Comparison of ENCODE assay signal across 9 cellular contexts in the genomic region with DNA sequence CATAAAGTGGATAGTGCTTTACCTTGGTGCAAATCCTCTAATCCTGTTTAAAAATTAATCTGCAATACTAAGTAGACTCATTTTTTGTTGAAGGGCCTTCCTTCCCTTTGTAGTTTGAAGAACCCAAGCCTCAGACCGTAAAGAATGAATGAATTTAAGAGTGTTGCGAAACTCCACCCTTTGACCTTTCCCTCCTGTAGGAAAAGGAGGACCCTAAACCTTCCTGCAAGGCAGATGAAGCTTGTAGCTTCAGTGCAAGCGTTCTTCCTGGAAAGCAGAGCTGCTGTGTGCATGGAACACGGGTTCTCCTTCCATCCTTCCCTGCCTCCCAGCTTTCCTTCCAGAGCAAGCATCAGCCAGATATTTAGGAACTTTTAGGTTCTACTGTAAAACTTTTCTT. TPM values are rescaled to one million over a fixed set of nuclear protein-coding genes. Genes with fewer than 3 reads are reported as not detected.
DNase-seq lines count a peak whose midpoint lies in the region; ATAC-seq and TF ChIP-seq lines count a peak whose summit lies in the region.
"Had no signal": no experiment of that assay in that cellular context is flagged by ENCODE, and none has a peak within 500 bp of the region (broad histone marks: within the 10 kb centered on the region; RNA-seq: fewer than 3 reads in every experiment).

No MANE protein-coding gene starts in this region.

- no peaks in the 10 kb centered on the region for H3K9me3 Mint-ChIP-seq in activated T-helper 17 cell treated with anti-CD3 and anti-CD28 coated beads, Interleukin-2, amount 50 U/mL, for 72 hours

- H3K36me3 Mint-ChIP-seq in activated T-helper 17 cell treated with anti-CD3 and anti-CD28 coated beads, Interleukin-2, amount 50 U/mL, for 72 hours (ENCODE audit: low read depth): no peaks in the 10 kb centered on the region

- H3K4me3 ChIP-seq in left ventricle myocardium inferior (peak overlapping the region; percentile 97), right atrium auricular region (no peak overlapping the region), kidney epithelial cell (ENCODE audit: low read depth, low read length) (peak overlapping the region; percentile 59), upper lobe of right lung (peak overlapping the region; percentile 76)

- DNase-seq in left ventricle myocardium inferior (no peak), right atrium auricular region (ENCODE audit: low spot score) (no peak), kidney epithelial cell (ENCODE audit: low read depth) (no peak), upper lobe of right lung (no peak), pons (ENCODE audit: low spot score) (no peak), NCI-H2227 treated with DMSO at 0.1 percent for 48 hours (lab: John Stamatoyannopoulos, UW) (no peak), GM19240 (ENCODE audit: insufficient read length, low spot score) (no peak)
- DNase-seq: NCI-H446 treated with DMSO at 0.1 percent for 48 hours had no signal

- peaks cover 73% of the 10 kb centered on the region for H3K4me1 ChIP-seq in left ventricle myocardium inferior
- H3K4me1 ChIP-seq in right atrium auricular region: peaks cover 0 to 49% of the 10 kb centered on the region in 2 donors
- peaks cover 33% of the 10 kb centered on the region for H3K4me1 ChIP-seq in upper lobe of right lung

- no peak for ATAC-seq in activated T-helper 17 cell treated with anti-CD3 and anti-CD28 coated beads, Interleukin-2, amount 50 U/mL, for 72 hours (replicated peaks)
- no peak for ATAC-seq in upper lobe of right lung

- no peak overlapping the region for H3K27ac Mint-ChIP-seq in activated T-helper 17 cell treated with anti-CD3 and anti-CD28 coated beads, Interleukin-2, amount 50 U/mL, for 72 hours

- H3K27me3 ChIP-seq in left ventricle myocardium inferior (ENCODE audit: low read depth) (no peaks in the 10 kb centered on the region), right atrium auricular region (no peaks in the 10 kb centered on the region), kidney epithelial cell (ENCODE audit: control insufficient read depth, insufficient read depth, low read length) (no peaks in the 10 kb centered on the region), upper lobe of right lung (no peaks in the 10 kb centered on the region)

- no peaks in the 10 kb centered on the region for H3K36me3 ChIP-seq in left ventricle myocardium inferior
- no peaks in the 10 kb centered on the region for H3K36me3 ChIP-seq in right atrium auricular region
- H3K36me3 ChIP-seq in kidney epithelial cell (ENCODE audit: control insufficient read depth, insufficient read depth, low read length): no peaks in the 10 kb centered on the region
- no peaks in the 10 kb centered on the region for H3K36me3 ChIP-seq in upper lobe of right lung

- TF ChIP-seq CTCF in left ventricle myocardium inferior (IDR thresholded peaks at IDR 0.05; ENCODE audit: borderline replicate concordance): no peak
- TF ChIP-seq CTCF in right atrium auricular region (IDR thresholded peaks at IDR 0.05): no peak
- TF ChIP-seq CTCF in kidney epithelial cell (IDR thresholded peaks at IDR 0.05; ENCODE audit: insufficient read depth, low read length, poor library complexity, severe bottlenecking): no peak
- no peak for TF ChIP-seq CTCF in upper lobe of right lung (IDR thresholded peaks at IDR 0.05)

- H3K4me1 Mint-ChIP-seq in activated T-helper 17 cell treated with anti-CD3 and anti-CD28 coated beads, Interleukin-2, amount 50 U/mL, for 72 hours: peaks cover 4% of the 10 kb centered on the region

- intact Hi-C loops in left ventricle myocardium inferior (cut with micrococcal nuclease): no loop called here
- intact Hi-C loops in upper lobe of right lung (cut with DNase I): no loop called here

- peak overlapping the region; percentile 91 for H3K4me3 Mint-ChIP-seq in activated T-helper 17 cell treated with anti-CD3 and anti-CD28 coated beads, Interleukin-2, amount 50 U/mL, for 72 hours

- H3K27ac ChIP-seq in left ventricle myocardium inferior (replicated peaks) (peak overlapping the region; percentile 97), right atrium auricular region (no peak overlapping the region), upper lobe of right lung (peak overlapping the region; percentile 86)

- no peaks in the 10 kb centered on the region for H3K27me3 Mint-ChIP-seq in activated T-helper 17 cell treated with anti-CD3 and anti-CD28 coated beads, Interleukin-2, amount 50 U/mL, for 72 hours

- H3K9me3 ChIP-seq in left ventricle myocardium inferior (replicated peaks) (no peaks in the 10 kb centered on the region), right atrium auricular region (no peaks in the 10 kb centered on the region), upper lobe of right lung (no peaks in the 10 kb centered on the region)

RNA-seq across cellular contexts. Expression of a gene that starts 1.7 kb away (rescaled TPM):
- 51.5 TPM for total RNA-seq in left ventricle myocardium inferior
- total RNA-seq in right atrium auricular region: 10 to 100 TPM; 20.2 to 22.9 TPM
- 10 to 100 TPM; 18.3 to 23.7 TPM for total RNA-seq in activated T-helper 17 cell treated with anti-CD3 and anti-CD28 coated beads, Interleukin-2, amount 50 U/mL, for 72 hours
- 24.9 and 30.7 TPM in 2 replicates for total RNA-seq in kidney epithelial cell
- total RNA-seq in upper lobe of right lung: 54.6 TPM

Comparison
In these comparisons a context has a peak if more than half of its experiments do, and no peak if none do; other contexts are left out.
1. H3K27ac ChIP-seq: peak in left ventricle myocardium inferior (single experiment) and upper lobe of right lung (single experiment); none in right atrium auricular region (0 of 2).
2. H3K4me3 ChIP-seq: peak in left ventricle myocardium inferior (single experiment), kidney epithelial cell (single experiment) and upper lobe of right lung (single experiment); none in right atrium auricular region (0 of 2).